ENCODE assay signal across 2 cellular contexts in the genomic region with DNA sequence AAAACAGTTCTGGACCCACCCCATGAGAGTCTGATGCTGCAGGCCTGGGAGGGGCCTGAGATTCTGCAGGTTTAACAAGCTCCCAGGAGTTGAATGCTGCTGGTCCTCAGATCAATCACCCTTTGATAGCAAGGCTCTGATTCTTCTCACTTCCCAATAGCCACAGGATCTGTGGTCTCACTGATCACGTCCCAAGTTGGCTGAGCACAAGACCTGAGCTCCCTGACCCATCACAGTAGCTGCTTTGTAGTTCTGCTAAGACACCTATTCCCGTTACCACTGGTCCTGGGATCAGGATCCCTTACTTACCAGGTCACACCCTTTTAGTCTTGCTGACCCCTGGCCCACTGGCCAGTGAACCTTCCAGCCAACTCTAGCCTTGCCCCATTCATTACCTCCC.
TF ChIP-seq lines count a peak whose summit lies in the region.

No MANE protein-coding gene starts in this region.

TF ChIP-seq in WTC11, 78 proteins besides CTCF, POLR2A, EP300 and RAD21:
- TF ChIP-seq RORB (CRISPR knock-in tag; IDR thresholded peaks at IDR 0.05) (no peak), ELF4 (CRISPR knock-in tag; IDR thresholded peaks at IDR 0.05; ENCODE audit: low read depth) (no peak), ZNF263 (CRISPR knock-in tag; IDR thresholded peaks at IDR 0.05; ENCODE audit: low read depth) (no peak), ZNF423 (CRISPR knock-in tag; IDR thresholded peaks at IDR 0.05) (no peak), GRHL2 (CRISPR knock-in tag; IDR thresholded peaks at IDR 0.05; ENCODE audit: insufficient replicate concordance, severe bottlenecking) (no peak), ZNF232 (CRISPR knock-in tag; IDR thresholded peaks at IDR 0.05) (no peak), ZNF317 (CRISPR knock-in tag; IDR thresholded peaks at IDR 0.05; ENCODE audit: borderline replicate concordance, low read depth) (no peak), TEAD4 (CRISPR knock-in tag; IDR thresholded peaks at IDR 0.05) (no peak), ZNF138 (CRISPR knock-in tag; conservative IDR thresholded peaks at IDR 0.05) (no peak), FOXP1 (CRISPR knock-in tag; IDR thresholded peaks at IDR 0.05; ENCODE audit: borderline replicate concordance) (no peak), GTF2I (CRISPR knock-in tag; conservative IDR thresholded peaks at IDR 0.05) (no peak)
- TF ChIP-seq, protein P1, sequence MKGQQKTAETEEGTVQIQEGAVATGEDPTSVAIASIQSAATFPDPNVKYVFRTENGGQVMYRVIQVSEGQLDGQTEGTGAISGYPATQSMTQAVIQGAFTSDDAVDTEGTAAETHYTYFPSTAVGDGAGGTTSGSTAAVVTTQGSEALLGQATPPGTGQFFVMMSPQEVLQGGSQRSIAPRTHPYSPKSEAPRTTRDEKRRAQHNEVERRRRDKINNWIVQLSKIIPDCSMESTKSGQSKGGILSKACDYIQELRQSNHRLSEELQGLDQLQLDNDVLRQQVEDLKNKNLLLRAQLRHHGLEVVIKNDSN (CRISPR knock-in tag; IDR thresholded peaks at IDR 0.05): no peak
- TF ChIP-seq, protein P2, sequence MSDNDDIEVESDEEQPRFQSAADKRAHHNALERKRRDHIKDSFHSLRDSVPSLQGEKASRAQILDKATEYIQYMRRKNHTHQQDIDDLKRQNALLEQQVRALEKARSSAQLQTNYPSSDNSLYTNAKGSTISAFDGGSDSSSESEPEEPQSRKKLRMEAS (CRISPR knock-in tag; IDR thresholded peaks at IDR 0.05): no peak
- TF ChIP-seq, protein P3, sequence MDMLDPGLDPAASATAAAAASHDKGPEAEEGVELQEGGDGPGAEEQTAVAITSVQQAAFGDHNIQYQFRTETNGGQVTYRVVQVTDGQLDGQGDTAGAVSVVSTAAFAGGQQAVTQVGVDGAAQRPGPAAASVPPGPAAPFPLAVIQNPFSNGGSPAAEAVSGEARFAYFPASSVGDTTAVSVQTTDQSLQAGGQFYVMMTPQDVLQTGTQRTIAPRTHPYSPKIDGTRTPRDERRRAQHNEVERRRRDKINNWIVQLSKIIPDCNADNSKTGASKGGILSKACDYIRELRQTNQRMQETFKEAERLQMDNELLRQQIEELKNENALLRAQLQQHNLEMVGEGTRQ (CRISPR knock-in tag; IDR thresholded peaks at IDR 0.05): no peak
- TF ChIP-seq, protein P4, sequence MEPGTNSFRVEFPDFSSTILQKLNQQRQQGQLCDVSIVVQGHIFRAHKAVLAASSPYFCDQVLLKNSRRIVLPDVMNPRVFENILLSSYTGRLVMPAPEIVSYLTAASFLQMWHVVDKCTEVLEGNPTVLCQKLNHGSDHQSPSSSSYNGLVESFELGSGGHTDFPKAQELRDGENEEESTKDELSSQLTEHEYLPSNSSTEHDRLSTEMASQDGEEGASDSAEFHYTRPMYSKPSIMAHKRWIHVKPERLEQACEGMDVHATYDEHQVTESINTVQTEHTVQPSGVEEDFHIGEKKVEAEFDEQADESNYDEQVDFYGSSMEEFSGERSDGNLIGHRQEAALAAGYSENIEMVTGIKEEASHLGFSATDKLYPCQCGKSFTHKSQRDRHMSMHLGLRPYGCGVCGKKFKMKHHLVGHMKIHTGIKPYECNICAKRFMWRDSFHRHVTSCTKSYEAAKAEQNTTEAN (CRISPR knock-in tag; IDR thresholded peaks at IDR 0.05): no peak
- TF ChIP-seq, protein P5, sequence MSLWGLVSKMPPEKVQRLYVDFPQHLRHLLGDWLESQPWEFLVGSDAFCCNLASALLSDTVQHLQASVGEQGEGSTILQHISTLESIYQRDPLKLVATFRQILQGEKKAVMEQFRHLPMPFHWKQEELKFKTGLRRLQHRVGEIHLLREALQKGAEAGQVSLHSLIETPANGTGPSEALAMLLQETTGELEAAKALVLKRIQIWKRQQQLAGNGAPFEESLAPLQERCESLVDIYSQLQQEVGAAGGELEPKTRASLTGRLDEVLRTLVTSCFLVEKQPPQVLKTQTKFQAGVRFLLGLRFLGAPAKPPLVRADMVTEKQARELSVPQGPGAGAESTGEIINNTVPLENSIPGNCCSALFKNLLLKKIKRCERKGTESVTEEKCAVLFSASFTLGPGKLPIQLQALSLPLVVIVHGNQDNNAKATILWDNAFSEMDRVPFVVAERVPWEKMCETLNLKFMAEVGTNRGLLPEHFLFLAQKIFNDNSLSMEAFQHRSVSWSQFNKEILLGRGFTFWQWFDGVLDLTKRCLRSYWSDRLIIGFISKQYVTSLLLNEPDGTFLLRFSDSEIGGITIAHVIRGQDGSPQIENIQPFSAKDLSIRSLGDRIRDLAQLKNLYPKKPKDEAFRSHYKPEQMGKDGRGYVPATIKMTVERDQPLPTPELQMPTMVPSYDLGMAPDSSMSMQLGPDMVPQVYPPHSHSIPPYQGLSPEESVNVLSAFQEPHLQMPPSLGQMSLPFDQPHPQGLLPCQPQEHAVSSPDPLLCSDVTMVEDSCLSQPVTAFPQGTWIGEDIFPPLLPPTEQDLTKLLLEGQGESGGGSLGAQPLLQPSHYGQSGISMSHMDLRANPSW (CRISPR knock-in tag; conservative IDR thresholded peaks at IDR 0.05; ENCODE audit: low read depth): no peak
- TF ChIP-seq, protein P6, sequence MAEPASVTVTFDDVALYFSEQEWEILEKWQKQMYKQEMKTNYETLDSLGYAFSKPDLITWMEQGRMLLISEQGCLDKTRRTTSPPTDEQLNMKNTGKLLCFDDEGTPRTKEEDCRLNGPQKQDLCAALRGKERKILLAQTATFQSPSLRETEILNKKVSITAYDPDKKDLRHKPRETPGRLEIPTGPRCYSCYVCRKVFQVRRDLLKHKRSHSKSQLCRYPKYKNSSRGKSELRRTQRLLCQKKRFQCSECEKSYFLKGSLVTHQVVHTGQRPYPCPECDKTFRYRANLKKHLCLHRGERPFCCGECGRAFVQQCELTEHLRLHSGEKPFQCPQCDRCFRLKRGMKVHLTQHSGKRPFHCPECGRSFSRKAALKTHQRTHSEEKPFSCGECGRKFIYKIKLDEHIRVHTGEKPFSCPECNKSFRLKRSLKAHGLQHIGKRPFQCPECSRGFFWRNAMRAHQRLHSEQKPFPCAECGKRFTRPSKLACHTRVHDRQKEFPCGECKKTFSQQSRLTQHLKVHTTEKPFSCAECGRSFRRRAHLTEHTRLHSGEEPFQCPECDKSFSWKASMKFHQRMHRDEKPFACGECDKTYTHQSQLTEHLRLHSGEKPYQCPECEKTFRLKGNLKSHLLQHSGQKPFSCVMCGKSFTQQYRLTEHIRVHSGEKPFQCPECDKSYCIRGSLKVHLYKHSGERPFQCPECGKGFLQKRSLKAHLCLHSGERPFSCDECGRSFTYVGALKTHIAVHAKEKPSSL (CRISPR knock-in tag; conservative IDR thresholded peaks at IDR 0.05): no peak
- TF ChIP-seq, protein P7, sequence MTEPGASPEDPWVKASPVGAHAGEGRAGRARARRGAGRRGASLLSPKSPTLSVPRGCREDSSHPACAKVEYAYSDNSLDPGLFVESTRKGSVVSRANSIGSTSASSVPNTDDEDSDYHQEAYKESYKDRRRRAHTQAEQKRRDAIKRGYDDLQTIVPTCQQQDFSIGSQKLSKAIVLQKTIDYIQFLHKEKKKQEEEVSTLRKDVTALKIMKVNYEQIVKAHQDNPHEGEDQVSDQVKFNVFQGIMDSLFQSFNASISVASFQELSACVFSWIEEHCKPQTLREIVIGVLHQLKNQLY (CRISPR knock-in tag; IDR thresholded peaks at IDR 0.05): no peak
TF ChIP-seq in WTC11: peak in this region for 0.

TF ChIP-seq in H1, 55 proteins besides CTCF, POLR2A, EP300 and RAD21:
- TF ChIP-seq GABPA (IDR thresholded peaks at IDR 0.05; ENCODE audit: borderline replicate concordance, insufficient read depth, low read length) (no peak), NRF1 (IDR thresholded peaks at IDR 0.05; ENCODE audit: low read depth, low read length) (no peak), SUZ12 (IDR thresholded peaks at IDR 0.05; ENCODE audit: low read length) (no peak), RNF2 (IDR thresholded peaks at IDR 0.05; ENCODE audit: borderline replicate concordance, low read depth, low read length, missing control alignments, poor library complexity, severe bottlenecking) (no peak), SIX5 (IDR thresholded peaks at IDR 0.05; ENCODE audit: low read depth, low read length) (no peak), KDM4A (IDR thresholded peaks at IDR 0.05; ENCODE audit: low read depth, low read length, severe bottlenecking) (no peak), SIRT6 (IDR thresholded peaks at IDR 0.05; ENCODE audit: low read length) (no peak), EGR1 (IDR thresholded peaks at IDR 0.05; ENCODE audit: borderline replicate concordance, low read depth, low read length) (no peak), RBBP5 (IDR thresholded peaks at IDR 0.05; ENCODE audit: borderline replicate concordance, low read depth, low read length) (no peak), POU5F1 (IDR thresholded peaks at IDR 0.05; ENCODE audit: low read depth, low read length) (no peak), KDM5A (IDR thresholded peaks at IDR 0.05; ENCODE audit: low read length) (no peak)
- TF ChIP-seq, protein P3 (IDR thresholded peaks at IDR 0.05; ENCODE audit: low read length): no peak
TF ChIP-seq in H1: peak in this region for 0.
